ENCODE assay signal across 1 cellular context in the genomic region with DNA sequence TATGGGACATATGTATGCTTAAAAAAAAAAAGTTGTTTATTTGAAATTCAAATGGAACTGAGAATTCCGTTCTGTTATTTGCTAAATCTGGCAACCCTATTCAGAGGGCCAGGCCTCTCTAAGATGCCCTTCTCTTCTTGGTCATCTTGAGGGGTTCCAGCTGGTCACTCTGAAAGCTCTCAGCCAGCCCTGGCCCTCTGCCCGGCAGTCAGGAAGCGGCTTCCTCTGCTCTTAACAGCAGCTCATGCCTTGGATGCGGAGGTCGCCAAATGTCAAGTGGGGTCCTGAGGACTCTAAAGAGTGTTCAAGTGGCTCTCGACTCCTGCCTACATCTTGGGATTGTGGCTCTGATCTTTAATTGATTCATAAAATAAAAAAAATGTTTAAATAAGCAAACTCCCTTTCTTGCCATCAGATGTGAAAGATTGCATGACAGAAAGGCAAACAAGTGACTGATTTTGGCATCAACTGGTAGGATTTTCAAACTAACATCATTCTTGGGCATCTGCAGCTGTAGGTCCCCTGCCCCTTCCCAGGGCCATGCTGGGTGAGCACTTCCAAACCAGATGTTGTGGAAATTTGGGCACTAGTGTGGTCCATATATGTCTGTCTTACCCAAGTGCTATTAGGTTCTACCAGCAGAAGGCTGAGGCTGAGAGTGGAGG.
TF ChIP-seq lines count a peak whose summit lies in the region.

No MANE protein-coding gene starts in this region.

TF ChIP-seq in IMR-90, 13 proteins besides CTCF, POLR2A, EP300 and RAD21:
- TF ChIP-seq RFX5 (IDR thresholded peaks at IDR 0.05; ENCODE audit: low read depth, low read length) (no peak), BHLHE40 (IDR thresholded peaks at IDR 0.05; ENCODE audit: low read depth, low read length) (no peak), CEBPB (IDR thresholded peaks at IDR 0.05; ENCODE audit: low read depth, low read length) (no peak), MAZ (IDR thresholded peaks at IDR 0.05; ENCODE audit: borderline replicate concordance, low read depth, low read length) (no peak), SMC3 (IDR thresholded peaks at IDR 0.05; ENCODE audit: low read depth, low read length) (no peak), USF2 (IDR thresholded peaks at IDR 0.05; ENCODE audit: low read depth, low read length) (no peak), RCOR1 (IDR thresholded peaks at IDR 0.05; ENCODE audit: insufficient replicate concordance, low read length) (no peak), FOS (IDR thresholded peaks at IDR 0.05; ENCODE audit: low read depth, low read length) (no peak), CHD1 (IDR thresholded peaks at IDR 0.05; ENCODE audit: low read depth, low read length) (no peak), ELK1 (IDR thresholded peaks at IDR 0.05; ENCODE audit: borderline replicate concordance, low read depth, low read length) (no peak), MAFK (IDR thresholded peaks at IDR 0.05; ENCODE audit: low read depth, low read length) (no peak), NFE2L2 (IDR thresholded peaks at IDR 0.05; ENCODE audit: low read depth, low read length) (no peak), MXI1 (IDR thresholded peaks at IDR 0.05; ENCODE audit: borderline replicate concordance, low read depth, low read length) (no peak)
